8 cellular contexts compared by ENCODE assay signal in genomic region chr4:128916832-128917231, GRCh38.
DNase-seq lines count a peak whose midpoint lies in the region; ATAC-seq and TF ChIP-seq lines count a peak whose summit lies in the region.

No MANE protein-coding gene starts in this region.

- no peaks in the 10 kb centered on the region for H3K27me3 ChIP-seq in right atrium auricular region

- TF ChIP-seq CTCF in GM10266 (IDR thresholded peaks at IDR 0.05; ENCODE audit: control insufficient read depth, insufficient read depth, low read depth, missing control alignments) (no peak), right atrium auricular region (IDR thresholded peaks at IDR 0.05) (no peak)

- no peak overlapping the region for H3K27ac ChIP-seq in right atrium auricular region

- H3K4me3 ChIP-seq in right atrium auricular region = no peak overlapping the region

- ATAC-seq in GM21515 (IDR thresholded peaks at IDR 0.05; ENCODE audit: unreplicated experiment) (peak; percentile 74), HG03565 (IDR thresholded peaks at IDR 0.05; ENCODE audit: unreplicated experiment) (peak; percentile 64)

- H3K4me1 ChIP-seq in right atrium auricular region = no peaks in the 10 kb centered on the region

- no peaks in the 10 kb centered on the region for H3K36me3 ChIP-seq in right atrium auricular region

- peak; percentile 21 for DNase-seq in GM10266 (ENCODE audit: extremely low spot score)
- peak; percentile 58 for DNase-seq in right atrium auricular region (ENCODE audit: low spot score)
- DNase-seq in foreskin melanocyte = no peak
- no peak for DNase-seq in NCI-H2227 treated with DMSO at 0.1 percent for 48 hours (lab: John Stamatoyannopoulos, UW)
- no peak for DNase-seq in stimulated activated CD4-positive, alpha-beta T cell treated with anti-CD3 and anti-CD28 coated beads, Interleukin-2, amount 100 ng/mL, for 48 hours
- DNase-seq in 8988T = no peak

- H3K9me3 ChIP-seq in right atrium auricular region = no peaks in the 10 kb centered on the region

Comparison
In these comparisons a context has a peak if more than half of its experiments do, and no peak if none do; other contexts are left out.
1. DNase-seq: peak in GM10266 (single experiment) and right atrium auricular region (single experiment); none in foreskin melanocyte (single experiment), NCI-H2227 treated with DMSO at 0.1 percent for 48 hours (single experiment), stimulated activated CD4-positive, alpha-beta T cell treated with anti-CD3 and anti-CD28 coated beads, Interleukin-2, amount 100 ng/mL, for 48 hours (0 of 2) and 8988T (single experiment).